8 cellular contexts compared by ENCODE assay signal in genomic region chr10:104254493-104255243, GRCh38. TPM values are rescaled to one million over a fixed set of nuclear protein-coding genes. Genes with fewer than 3 reads are reported as not detected.
DNase-seq lines count a peak whose midpoint lies in the region; ATAC-seq and TF ChIP-seq lines count a peak whose summit lies in the region.

Gene GSTO1 (plus strand): TSS chr10:104254892. CDS start chr10:104254929, 37 bp downstream.

- H3K4me3 ChIP-seq in lower leg skin (ENCODE audit: low read depth, poor library complexity, severe bottlenecking) = peak within 1 kb of the TSS; percentile 84

- peaks cover 50% of the 10 kb centered on the region for H3K4me1 Mint-ChIP-seq in activated CD4-positive, alpha-beta memory T cell treated with anti-CD3 and anti-CD28 coated beads, Interleukin-2, amount 10 ng/mL, durations not matched to agents 7 days and 5 days

- no peak for TF ChIP-seq CTCF in lower leg skin (IDR thresholded peaks at IDR 0.05)

- TF ChIP-seq POLR2A in lower leg skin (IDR thresholded peaks at IDR 0.05) = peak in 1 of 2 donors; percentile 68

- intact Hi-C loops in lower leg skin (cut with DNase I; ENCODE audit: low total_unique reads) = no loop called here

- CTCF ChIA-PET in activated CD4-positive, alpha-beta memory T cell treated with anti-CD3 and anti-CD28 coated beads, Interleukin-2, amount 10 ng/mL, durations not matched to agents 7 days and 5 days (lab: Charles Lee) = interaction anchor here (0.9 to 8.1 kb wide), 10 partner anchors 9 to 133 kb away, joined by 3 to 61 read pairs (median 6); partner anchors contain the start of genes CFAP58 and SFR1

- DNase-seq in NCI-H2029 (lab: John Stamatoyannopoulos, UW) = peak; percentile 6
- no peak for DNase-seq in NCI-H2029 treated with DMSO at 0.1 percent for 48 hours (lab: John Stamatoyannopoulos, UW)
- DNase-seq in NCI-H460 (ENCODE audit: extremely low read depth, low read depth) = peak; percentile 58
- DNase-seq in activated CD4-positive, alpha-beta memory T cell treated with anti-CD3 and anti-CD28 coated beads, Interleukin-2, amount 10 ng/mL, durations not matched to agents 7 days and 5 days = peak; percentile 62
- peak; percentile 39 for DNase-seq in effector CD8-positive, alpha-beta T cell (lab: John Stamatoyannopoulos, UW)
- peak; percentile 85 to 97 for DNase-seq in lower leg skin (ENCODE audit: low spot score in 2 of 2)
- peak; percentile 42 to 48 for DNase-seq in stimulated activated CD8-positive, alpha-beta memory T cell treated with anti-CD3 and anti-CD28 coated beads, Interleukin-15, amount 100 ng/mL, for 48 hours (ENCODE audit: low read depth in 2 of 2)

- WGBS in lower leg skin, 2 donors = 1 to 2% methylated on average over 35 to 63 of the region's 63 CpGs

- peaks cover 40% of the 10 kb centered on the region for H3K36me3 Mint-ChIP-seq in activated CD4-positive, alpha-beta memory T cell treated with anti-CD3 and anti-CD28 coated beads, Interleukin-2, amount 10 ng/mL, durations not matched to agents 7 days and 5 days (ENCODE audit: low read depth)

- H3K4me3 Mint-ChIP-seq in activated CD4-positive, alpha-beta memory T cell treated with anti-CD3 and anti-CD28 coated beads, Interleukin-2, amount 10 ng/mL, durations not matched to agents 7 days and 5 days = peak within 1 kb of the TSS; percentile 97

- peak; percentile 79 for ATAC-seq in HG02840 (IDR thresholded peaks at IDR 0.05; ENCODE audit: low FRiP score, unreplicated experiment)

- POLR2A ChIA-PET in activated CD4-positive, alpha-beta memory T cell treated with anti-CD3 and anti-CD28 coated beads, Interleukin-2, amount 10 ng/mL, durations not matched to agents 7 days and 5 days (lab: Charles Lee) = interaction anchor here (0.6 to 6.5 kb wide), 15 partner anchors 7 to 367 kb away, joined by 3 to 62 read pairs (median 4); partner anchors contain the start of genes CFAP43, GSTO2, ITPRIP and SFR1

- H3K27me3 Mint-ChIP-seq in activated CD4-positive, alpha-beta memory T cell treated with anti-CD3 and anti-CD28 coated beads, Interleukin-2, amount 10 ng/mL, durations not matched to agents 7 days and 5 days = peaks cover 14% of the 10 kb centered on the region

- peak within 1 kb of the TSS; percentile 92 for H3K27ac Mint-ChIP-seq in activated CD4-positive, alpha-beta memory T cell treated with anti-CD3 and anti-CD28 coated beads, Interleukin-2, amount 10 ng/mL, durations not matched to agents 7 days and 5 days

- no peaks in the 10 kb centered on the region for H3K9me3 Mint-ChIP-seq in activated CD4-positive, alpha-beta memory T cell treated with anti-CD3 and anti-CD28 coated beads, Interleukin-2, amount 10 ng/mL, durations not matched to agents 7 days and 5 days

RNA-seq across cellular contexts. Expression of gene GSTO1, which starts in this region (rescaled TPM):
- 202 and 212 TPM in 2 replicates for total RNA-seq in NCI-H460 (2014; rRNA removed; shearing (Covaris generic))
- 110 and 125 TPM in 2 replicates for polyA plus RNA-seq in NCI-H460 (2014; cell fraction: nucleus; rRNA removed)
- total RNA-seq in activated CD4-positive, alpha-beta memory T cell treated with anti-CD3 and anti-CD28 coated beads, Interleukin-2, amount 10 ng/mL, durations not matched to agents 7 days and 5 days = 100 to 1,000 TPM; 139 to 142 TPM
- total RNA-seq in lower leg skin = 10 to 100 TPM; 46.4 to 82.3 (median 69.9) TPM
